ENCODE assay signal across 19 cellular contexts in the genomic region with DNA sequence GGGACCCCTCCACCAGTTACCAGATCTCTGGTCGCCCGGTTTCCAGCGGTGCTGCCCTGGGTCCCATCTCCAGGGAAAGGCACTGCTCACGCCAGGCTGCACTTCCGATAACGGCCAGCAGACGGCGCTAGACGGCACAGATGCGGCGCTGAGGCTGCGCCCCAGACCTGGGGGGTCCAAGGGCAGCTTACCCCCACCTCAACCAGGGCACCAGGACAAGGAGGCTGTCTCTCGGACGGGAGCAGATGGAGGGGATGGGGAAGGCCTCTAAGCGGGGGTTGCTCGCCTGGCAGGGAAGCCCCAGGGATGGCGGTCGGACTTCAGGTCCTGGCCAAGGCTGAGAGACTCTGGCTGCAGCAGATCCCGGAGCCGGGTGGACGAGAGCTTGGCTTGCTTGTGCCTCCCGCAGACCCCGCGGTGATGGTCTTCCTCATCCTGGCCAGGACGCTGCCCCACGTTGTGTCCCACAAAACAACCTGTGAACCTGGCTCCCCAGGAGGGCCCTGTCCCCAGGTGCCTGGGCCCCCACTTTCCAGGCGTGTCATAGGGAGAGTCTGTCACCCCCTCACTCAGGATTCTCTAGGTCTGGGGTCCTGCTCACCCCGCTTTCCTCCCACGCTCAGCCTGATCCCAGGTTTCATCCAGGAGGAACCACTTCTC. TPM values are rescaled to one million over a fixed set of nuclear protein-coding genes. Genes with fewer than 3 reads are reported as not detected.
A peak's percentile ranks its signal among the peaks of the same experiment; 100 is the strongest.
DNase-seq lines count a peak whose midpoint lies in the region; ATAC-seq, FAIRE-seq and TF ChIP-seq lines count a peak whose summit lies in the region.
"Had no signal": no experiment of that assay in that cellular context is flagged by ENCODE, and none has a peak within 500 bp of the region (broad histone marks: within the 10 kb centered on the region; RNA-seq: fewer than 3 reads in every experiment).

No MANE protein-coding gene starts in this region.

- H3K4me1 ChIP-seq in Loucy (ENCODE audit: insufficient read depth, low read length, poor library complexity, severe bottlenecking) = no peaks in the 10 kb centered on the region
- no peaks in the 10 kb centered on the region for H3K4me1 ChIP-seq in H1 (replicated peaks in 1 of 4; ENCODE audit: control insufficient read depth in 3 of 4, insufficient read depth in 4 of 4, low read length in 3 of 4)
- no peaks in the 10 kb centered on the region for H3K4me1 ChIP-seq in gastrocnemius medialis
- H3K4me1 ChIP-seq: left lung had no signal

- H2BK15ac ChIP-seq in H1 (ENCODE audit: low read length) = no peak overlapping the region

- H3K27me3 ChIP-seq in Loucy (ENCODE audit: insufficient read depth, low read length, poor library complexity, severe bottlenecking) = no peaks in the 10 kb centered on the region
- H3K27me3 ChIP-seq in H1 (replicated peaks in 1 of 4; ENCODE audit: control insufficient read depth in 3 of 4, extremely low read depth in 1 of 4, insufficient read depth in 3 of 4, low read length in 3 of 4) = no peaks in the 10 kb centered on the region
- H3K27me3 ChIP-seq in gastrocnemius medialis = no peaks in the 10 kb centered on the region
- no peaks in the 10 kb centered on the region for H3K27me3 ChIP-seq in CD4-positive, alpha-beta T cell (ENCODE audit: control insufficient read depth, insufficient read depth, low read length)

- H3F3A ChIP-seq in Loucy (ENCODE audit: low read depth) = no peaks in the 10 kb centered on the region

- no peak overlapping the region for H3K4ac ChIP-seq in H1 (replicated peaks; ENCODE audit: insufficient read length, low read depth, low read length)

- H3K36me3 ChIP-seq in Loucy (ENCODE audit: insufficient read depth, low read length) (no peaks in the 10 kb centered on the region), H1 (ENCODE audit: control insufficient read depth in 2 of 4, insufficient read depth in 4 of 4, low read length in 3 of 4) (peaks cover 0 to 11% (median 0%) of the 10 kb centered on the region in 4 experiments; a peak in 1 of 8 replicates), gastrocnemius medialis (no peaks in the 10 kb centered on the region)
- H3K36me3 ChIP-seq: left lung had no signal

- H3K27ac Mint-ChIP-seq in CD4-positive, alpha-beta T cell = no peak overlapping the region
- H3K27ac Mint-ChIP-seq: brain had no signal

- no peak overlapping the region for H3K56ac ChIP-seq in H1 (replicated peaks; ENCODE audit: insufficient read length, low read depth, low read length)

- no peaks in the 10 kb centered on the region for H3K79me1 ChIP-seq in H1 (ENCODE audit: low read depth, low read length)

- no peak overlapping the region for H4K8ac ChIP-seq in H1 (ENCODE audit: extremely low read depth, insufficient read depth, low read length)

- H3K27ac ChIP-seq in H1 (ENCODE audit: low read depth, low read length) (no peak overlapping the region), gastrocnemius medialis (no peak overlapping the region)
- no peak overlapping the region for H3K27ac ChIP-seq in CD4-positive, alpha-beta T cell (ENCODE audit: low read depth, low read length)
- H3K27ac ChIP-seq: left lung had no signal

- no peak for TF ChIP-seq RAD21 in H1 (IDR thresholded peaks at IDR 0.05 in 1 of 2, conservative IDR thresholded peaks at IDR 0.05 in 1 of 2; ENCODE audit: low read depth in 2 of 2, low read length in 2 of 2)

- POLR2A ChIA-PET in H1 (lab: Charles Lee; ENCODE audit: partially characterized antibody) = no interaction called here
- POLR2A ChIA-PET in CD4-positive, alpha-beta T cell (lab: Charles Lee) = no interaction called here

- no peak for DNase-seq in GM12864 (ENCODE audit: low read depth)
- no peak for DNase-seq in H1 (ENCODE audit: low read depth in 1 of 2, low spot score in 2 of 2)
- DNase-seq in gastrocnemius medialis = no peak
- DNase-seq in NCI-H2227 (lab: John Stamatoyannopoulos, UW; ENCODE audit: unreplicated experiment) = no peak
- DNase-seq in NCI-H128 (lab: John Stamatoyannopoulos, UW; ENCODE audit: unreplicated experiment) = no peak
- DNase-seq in CD4-positive, alpha-beta T cell = no peak
- DNase-seq: activated CD4-positive, alpha-beta T cell treated with anti-CD3 and anti-CD28 coated beads, Interleukin-2, amount 50 U/mL, for 48 hours; activated gamma-delta T cell; left lung; NCI-H146; NCI-H510A treated with DMSO at 0.1 percent for 48 hours; substantia nigra; T-helper 2 cell had no signal

- peaks cover 19% of the 10 kb centered on the region for H3K9me3 Mint-ChIP-seq in CD4-positive, alpha-beta T cell

- WGBS in H1 (ENCODE audit: extremely low coverage in 1 of 2, insufficient coverage in 1 of 2, insufficient read length in 1 of 2, insufficient replicate concordance in 2 of 2, low coverage in 1 of 2, low lambda C conversion rate in 2 of 2, missing lambda C conversion rate in 1 of 2), 2 experiments = 71% methylated on average over 21 of the region's 29 CpGs; no CpG with 5 or more reads in 1 of the 2 experiments

- H3K9me2 ChIP-seq in Loucy (replicated peaks; ENCODE audit: low read depth, low read length) = no peaks in the 10 kb centered on the region

- no peak overlapping the region for H3K4me3 Mint-ChIP-seq in CD4-positive, alpha-beta T cell
- H3K4me3 Mint-ChIP-seq: brain, neural crest cell had no signal

- ATAC-seq in gastrocnemius medialis = no peak
- no peak for ATAC-seq in GM19467 (IDR thresholded peaks at IDR 0.05; ENCODE audit: unreplicated experiment)
- no peak for ATAC-seq in CD4-positive, alpha-beta T cell (ENCODE audit: poor library complexity)
- ATAC-seq: left lung had no signal

- H3K9ac ChIP-seq in Loucy (ENCODE audit: low read depth, low read length, poor library complexity, severe bottlenecking) = no peak overlapping the region
- no peak overlapping the region for H3K9ac ChIP-seq in H1 (replicated peaks in 1 of 4; ENCODE audit: extremely low read depth in 1 of 4, low read depth in 3 of 4, low read length in 3 of 4)

- no peaks in the 10 kb centered on the region for H3K79me2 ChIP-seq in Loucy (ENCODE audit: insufficient read depth, low read length)
- no peaks in the 10 kb centered on the region for H3K79me2 ChIP-seq in H1 (ENCODE audit: control insufficient read depth in 1 of 2, insufficient read depth in 2 of 2, low read length in 2 of 2)

- no peak overlapping the region for H4K91ac ChIP-seq in H1 (replicated peaks; ENCODE audit: insufficient read length, low read length)

- H3K4me2 ChIP-seq in Loucy (ENCODE audit: low read depth, low read length, poor library complexity, severe bottlenecking) (no peak overlapping the region), H1 (ENCODE audit: insufficient read depth in 1 of 2, low read depth in 2 of 2, low read length in 2 of 2) (no peak overlapping the region)

- H2AFZ ChIP-seq in Loucy (ENCODE audit: low read length) (no peak overlapping the region), H1 (ENCODE audit: low read length) (no peak overlapping the region)

- CTCF ChIA-PET in H1 (lab: Charles Lee; ENCODE audit: partially characterized antibody) = interaction anchor here (1.0 kb wide), 1 partner anchor 167 kb away, joined by 5 read pairs; no protein-coding TSS in a partner anchor
- CTCF ChIA-PET in CD4-positive, alpha-beta T cell (lab: Charles Lee) = no interaction called here

- no peak overlapping the region for H3K4me3 ChIP-seq in GM12864 (ENCODE audit: low read depth, low read length)
- H3K4me3 ChIP-seq in Loucy (ENCODE audit: low read length, poor library complexity, severe bottlenecking) = no peak overlapping the region
- no peak overlapping the region for H3K4me3 ChIP-seq in H1 (ENCODE audit: extremely low read depth in 1 of 4, insufficient read depth in 2 of 4, low read depth in 3 of 4, low read length in 4 of 4)
- H3K4me3 ChIP-seq in gastrocnemius medialis = no peak overlapping the region
- H3K4me3 ChIP-seq: left lung had no signal

- peaks cover 5% of the 10 kb centered on the region; the same call in 1 of the 2 replicates for H3K9me3 ChIP-seq in Loucy (ENCODE audit: insufficient read depth, low read depth, low read length)
- H3K9me3 ChIP-seq in H1 (ENCODE audit: insufficient read depth in 2 of 2, low read depth in 1 of 2, low read length in 1 of 2) = peaks cover 50 to 72% of the 10 kb centered on the region in 2 experiments
- no peaks in the 10 kb centered on the region for H3K9me3 ChIP-seq in gastrocnemius medialis
- H3K9me3 ChIP-seq in CD4-positive, alpha-beta T cell (ENCODE audit: control insufficient read depth, low read length) = no peaks in the 10 kb centered on the region

- no peaks in the 10 kb centered on the region for H3K23me2 ChIP-seq in H1 (ENCODE audit: low read depth, low read length)

- H3K23ac ChIP-seq in H1 (ENCODE audit: insufficient read length) = no peak overlapping the region

- H2BK12ac ChIP-seq in H1 (ENCODE audit: low read depth, low read length) = no peak overlapping the region

- no peaks in the 10 kb centered on the region for H3K4me1 Mint-ChIP-seq in CD4-positive, alpha-beta T cell (ENCODE audit: low read depth)
- H3K4me1 Mint-ChIP-seq: brain, neural crest cell had no signal

- no peak overlapping the region for H3K18ac ChIP-seq in H1 (ENCODE audit: extremely low read depth, low read length)

- no peak overlapping the region for H2AK5ac ChIP-seq in H1 (ENCODE audit: low read depth, low read length)

- TF ChIP-seq POLR2A in H1 (IDR thresholded peaks at IDR 0.05; ENCODE audit: control extremely low read depth in 1 of 2, low read depth in 2 of 2, low read length in 2 of 2) (no peak), gastrocnemius medialis (IDR thresholded peaks at IDR 0.05) (no peak)

- H3K27me3 Mint-ChIP-seq in CD4-positive, alpha-beta T cell = no peaks in the 10 kb centered on the region
- H3K27me3 Mint-ChIP-seq: brain had no signal

- FAIRE-seq in H1 (lab: Jason Lieb, UNC) = no peak
- FAIRE-seq: endometrium had no signal

- no peak overlapping the region for H4K5ac ChIP-seq in H1 (ENCODE audit: insufficient read length, low read depth, low read length)

- TF ChIP-seq EP300 in H1 (IDR thresholded peaks at IDR 0.05; ENCODE audit: borderline replicate concordance in 1 of 2, low read depth in 2 of 2, low read length in 2 of 2) = no peak

- no peaks in the 10 kb centered on the region for H4K20me1 ChIP-seq in Loucy (ENCODE audit: insufficient read depth, low read length, poor library complexity, severe bottlenecking)
- no peaks in the 10 kb centered on the region for H4K20me1 ChIP-seq in H1 (replicated peaks in 1 of 2; ENCODE audit: control insufficient read depth in 1 of 2, insufficient read depth in 2 of 2, low read length in 2 of 2)

- H3K14ac ChIP-seq in H1 (ENCODE audit: insufficient read length) = no peak overlapping the region

- intact Hi-C loops in gastrocnemius medialis (cut with DNase I; ENCODE audit: low total_unique reads) = no loop called here
- intact Hi-C loops in CD4-positive, alpha-beta T cell (cut with DNase I, micrococcal nuclease) = no loop called here

- in situ Hi-C loops in gastrocnemius medialis (cut with MboI; ENCODE audit: low sequenced_read_pairs in 4 of 4) = no loop called here

- TF ChIP-seq CTCF in GM12864 (IDR thresholded peaks at IDR 0.05; ENCODE audit: low read depth, low read length, missing control alignments) (peak; percentile 49), Loucy (conservative IDR thresholded peaks at IDR 0.05; ENCODE audit: low read length) (peak; percentile 51), H1 (IDR thresholded peaks at IDR 0.05; ENCODE audit: control extremely low read depth in 1 of 3, insufficient read depth in 1 of 3, low read depth in 1 of 3, low read length in 3 of 3) (peak in 2 of 3 experiments; percentile 8 to 28; a peak in 2 of 4 replicates), gastrocnemius medialis (IDR thresholded peaks at IDR 0.05 in 4 of 5, conservative IDR thresholded peaks at IDR 0.05 in 1 of 5) (peak in 3 of 5 experiments; percentile 32 to 53 (median 38))
- no peak for TF ChIP-seq CTCF in CD4-positive, alpha-beta T cell (IDR thresholded peaks at IDR 0.05)

- H3K36me3 Mint-ChIP-seq in CD4-positive, alpha-beta T cell (ENCODE audit: low read depth) = no peaks in the 10 kb centered on the region
- H3K36me3 Mint-ChIP-seq: brain had no signal

- H2BK5ac ChIP-seq in H1 (ENCODE audit: low read depth, low read length) = no peak overlapping the region

- no peak overlapping the region for H2BK120ac ChIP-seq in H1 (replicated peaks; ENCODE audit: low read depth, low read length)

- H2BK20ac ChIP-seq in H1 (ENCODE audit: low read length) = no peak overlapping the region

RNA-seq across cellular contexts. Expression of a gene that starts 23.9 kb away (rescaled TPM):
- total RNA-seq in H1 (2021; fragmentation: NEBNext Ultra II Directional; extraction: Animal tissue kit (Norgen Biotek cat#: 25700)) = not detected in 2 replicates
- not detected in 2 replicates for polyA plus RNA-seq in H1 (2011; rRNA removed)
- not detected for polyA plus RNA-seq in H1 (2011; cell fraction: cytosol; rRNA removed)
- not detected for polyA plus RNA-seq in H1 (2011; cell fraction: nucleus; rRNA removed)
- polyA plus RNA-seq in H1 (2012, experiment 1 of 2) = not detected in 4 replicates
- not detected for polyA plus RNA-seq in H1 (2012, experiment 2 of 2)
- polyA plus RNA-seq in H1 (2013, experiment 1 of 2) = not detected
- not detected for polyA plus RNA-seq in H1 (2013, experiment 2 of 2)
- not detected in 2 replicates for polyA minus RNA-seq in H1 (2011; rRNA and poly(A)+ RNA removed)
- polyA minus RNA-seq in H1 (2011; cell fraction: cytosol; rRNA and poly(A)+ RNA removed) = not detected
- not detected for polyA minus RNA-seq in H1 (2011; cell fraction: nucleus; rRNA and poly(A)+ RNA removed)
- not detected for total RNA-seq in gastrocnemius medialis
- total RNA-seq in CD4-positive, alpha-beta T cell = not detected
- total RNA-seq: left lung, neural crest cell, skeletal muscle tissue had no signal
